In genomic region chr4:15003891-15004700, GRCh38 we compare ENCODE assay signal across 8 cellular contexts. TPM values are rescaled to one million over a fixed set of nuclear protein-coding genes. Genes with fewer than 3 reads are reported as not detected.
A peak's percentile ranks its signal among the peaks of the same experiment; 100 is the strongest.
DNase-seq lines count a peak whose midpoint lies in the region; TF ChIP-seq lines count a peak whose summit lies in the region.

No MANE protein-coding gene starts in this region.

- no peaks in the 10 kb centered on the region for H3K36me3 ChIP-seq in mucosa of stomach (ENCODE audit: control insufficient read depth, insufficient read depth, low read length)

- H3K27me3 Mint-ChIP-seq in endothelial cell (ENCODE audit: unreplicated experiment): peaks cover 5% of the 10 kb centered on the region

- H3K4me3 Mint-ChIP-seq in endothelial cell (ENCODE audit: unreplicated experiment): no peak overlapping the region

- peak overlapping the region; percentile 32 for H3K4me3 ChIP-seq in mucosa of stomach (ENCODE audit: low read length)

- no peaks in the 10 kb centered on the region for H3K4me1 ChIP-seq in mucosa of stomach (ENCODE audit: control insufficient read depth, insufficient read depth, low read length)

- no peak overlapping the region for H3K27ac Mint-ChIP-seq in endothelial cell (ENCODE audit: unreplicated experiment)

- in situ Hi-C loops in KBM-7 (cut with MboI; ENCODE audit: low pct_unique_long_range_greater_than_20kb, low sequenced_read_pairs): no loop called here

- H3K9ac ChIP-seq in mucosa of stomach (ENCODE audit: low read length): peak overlapping the region; percentile 96

- no peaks in the 10 kb centered on the region for H3K27me3 ChIP-seq in mucosa of stomach (ENCODE audit: control insufficient read depth, insufficient read depth, low read length)

- H3K36me3 Mint-ChIP-seq in endothelial cell (ENCODE audit: low read depth, unreplicated experiment): peaks cover 5% of the 10 kb centered on the region

- H3K9me3 ChIP-seq in mucosa of stomach (ENCODE audit: control insufficient read depth, low read length): no peaks in the 10 kb centered on the region

- H3K4me1 Mint-ChIP-seq in endothelial cell (ENCODE audit: unreplicated experiment): peaks cover 17% of the 10 kb centered on the region

- DNase-seq in NCI-H2227 (lab: John Stamatoyannopoulos, UW; ENCODE audit: unreplicated experiment): peak; percentile 11
- DNase-seq in NCI-H2227 treated with DMSO at 0.1 percent for 48 hours (lab: John Stamatoyannopoulos, UW): no peak
- peak; percentile 42 for DNase-seq in KBM-7
- DNase-seq in activated CD8-positive, alpha-beta memory T cell treated with anti-CD3 and anti-CD28 coated beads, Interleukin-2, amount 50 U/mL, for 24 hours (ENCODE audit: extremely low read depth): peak; percentile 2
- peak; percentile 54 for DNase-seq in endothelial cell (ENCODE audit: low spot score)
- DNase-seq in stimulated activated CD8-positive, alpha-beta memory T cell treated with anti-CD3 and anti-CD28 coated beads, Interleukin-7, amount 100 ng/mL, for 1 hour (ENCODE audit: low read depth in 2 of 2): peak; percentile 10 to 11
- no peak for DNase-seq in NCI-H128 (lab: John Stamatoyannopoulos, UW; ENCODE audit: unreplicated experiment)

- H3K9me3 Mint-ChIP-seq in endothelial cell (ENCODE audit: unreplicated experiment): no peaks in the 10 kb centered on the region

- no peak for TF ChIP-seq CTCF in endothelial cell (IDR thresholded peaks at IDR 0.05; ENCODE audit: unreplicated experiment)

RNA-seq across cellular contexts. Expression of gene CPEB2, which starts 1.8 kb away (rescaled TPM):
- 14.9 TPM for total RNA-seq in endothelial cell (ENCODE audit: unreplicated experiment)

Comparison
In these comparisons a context has a peak if more than half of its experiments do, and no peak if none do; other contexts are left out.
1. DNase-seq: peak in NCI-H2227 (single experiment), KBM-7 (single experiment), activated CD8-positive, alpha-beta memory T cell treated with anti-CD3 and anti-CD28 coated beads, Interleukin-2, amount 50 U/mL, for 24 hours (single experiment), endothelial cell (single experiment) and stimulated activated CD8-positive, alpha-beta memory T cell treated with anti-CD3 and anti-CD28 coated beads, Interleukin-7, amount 100 ng/mL, for 1 hour (2 of 2); none in NCI-H2227 treated with DMSO at 0.1 percent for 48 hours (single experiment) and NCI-H128 (single experiment).